ENCODE assay signal across 20 cellular contexts in genomic region chr17:32529604-32530003, GRCh38.
DNase-seq lines count a peak whose midpoint lies in the region; ATAC-seq lines count a peak whose summit lies in the region.
"Had no signal": no experiment of that assay in that cellular context is flagged by ENCODE, and none has a peak within 500 bp of the region (broad histone marks: within the 10 kb centered on the region; RNA-seq: fewer than 3 reads in every experiment).

No MANE protein-coding gene starts in this region.

- no peaks in the 10 kb centered on the region for H3K27me3 Mint-ChIP-seq in effector memory CD8-positive, alpha-beta T cell

- peak overlapping the region; percentile 77 to 86 for H3K27ac Mint-ChIP-seq in effector memory CD8-positive, alpha-beta T cell
- H3K27ac Mint-ChIP-seq: T-helper 2 cell treated with Interferon-gamma antibody and Interleukin-4, amounts not matched to agents 5 μg/mL and 100 μg/mL, for 36 hours had no signal

- H3K4me1 Mint-ChIP-seq in effector memory CD8-positive, alpha-beta T cell (ENCODE audit: low read depth in 2 of 2) = peaks cover 15 to 28% of the 10 kb centered on the region in 2 donors

- H3K36me3 Mint-ChIP-seq in effector memory CD8-positive, alpha-beta T cell (ENCODE audit: insufficient read depth) = peaks cover 4% of the 10 kb centered on the region

- DNase-seq in DMS 273 (lab: John Stamatoyannopoulos, UW; ENCODE audit: unreplicated experiment) (peak; percentile 46), DMS 273 treated with DMSO at 0.1 percent for 48 hours (lab: John Stamatoyannopoulos, UW) (no peak), NCI-H1092 treated with DMSO at 0.1 percent for 48 hours (lab: John Stamatoyannopoulos, UW) (peak; percentile 96), NCI-H2171 (lab: John Stamatoyannopoulos, UW) (peak; percentile 80), Ammon's horn (ENCODE audit: low spot score) (no peak), RPMI8226 (no peak)
- DNase-seq in effector memory CD8-positive, alpha-beta T cell = no peak
- DNase-seq in stimulated activated CD4-positive, alpha-beta T cell treated with anti-CD3 and anti-CD28 coated beads, Interleukin-1b, Interleukin-23, amount 100 ng/mL, for 48 hours = no peak
- DNase-seq: activated effector memory CD4-positive, alpha-beta T cell treated with Interleukin-2 at 50 U/mL for 16 hours; adrenal gland; cerebellar nuclear complex; DND-41; mammary epithelial cell; NCI-H226; nephron progenitor cell; PC-3; stimulated activated naive CD4-positive, alpha-beta T cell treated with Interleukin-2 at 50 U/mL for 16 hours; upper lobe of left lung had no signal

- no peaks in the 10 kb centered on the region for H3K9me3 Mint-ChIP-seq in effector memory CD8-positive, alpha-beta T cell
- H3K9me3 Mint-ChIP-seq: nephron progenitor cell; T-helper 2 cell treated with Interferon-gamma antibody and Interleukin-4, amounts not matched to agents 5 μg/mL and 100 μg/mL, for 36 hours had no signal

- no peak for ATAC-seq in effector memory CD8-positive, alpha-beta T cell (replicated peaks)
- ATAC-seq: activated CD4-positive, CD25-positive, alpha-beta regulatory T cell treated with anti-CD3 and anti-CD28 coated beads, Interleukin-2, amount 50 U/mL, for 24 hours; PC-3 had no signal

- H3K4me3 Mint-ChIP-seq in effector memory CD8-positive, alpha-beta T cell = no peak overlapping the region
- H3K4me3 Mint-ChIP-seq: nephron progenitor cell; T-helper 2 cell treated with Interferon-gamma antibody and Interleukin-4, amounts not matched to agents 5 μg/mL and 100 μg/mL, for 36 hours had no signal

Comparison
In these comparisons a context has a peak if more than half of its experiments do, and no peak if none do; other contexts are left out.
1. DNase-seq: peak in DMS 273 (single experiment), NCI-H1092 treated with DMSO at 0.1 percent for 48 hours (single experiment) and NCI-H2171 (single experiment); none in DMS 273 treated with DMSO at 0.1 percent for 48 hours (single experiment), effector memory CD8-positive, alpha-beta T cell (0 of 3), stimulated activated CD4-positive, alpha-beta T cell treated with anti-CD3 and anti-CD28 coated beads, Interleukin-1b, Interleukin-23, amount 100 ng/mL, for 48 hours (single experiment), Ammon's horn (single experiment) and RPMI8226 (single experiment).